Comparison of ENCODE assay signal across 9 cellular contexts in genomic region chr22:33923033-33923432, GRCh38. TPM values are rescaled to one million over a fixed set of nuclear protein-coding genes. Genes with fewer than 3 reads are reported as not detected.
A peak's percentile ranks its signal among the peaks of the same experiment; 100 is the strongest.
DNase-seq lines count a peak whose midpoint lies in the region; ATAC-seq and TF ChIP-seq lines count a peak whose summit lies in the region.
"Had no signal": no experiment of that assay in that cellular context is flagged by ENCODE, and none has a peak within 500 bp of the region (broad histone marks: within the 10 kb centered on the region; RNA-seq: fewer than 3 reads in every experiment).

No MANE protein-coding gene starts in this region.

- intact Hi-C loops in activated CD4-positive, alpha-beta T cell treated with anti-CD3 and anti-CD28 coated beads, Interleukin-2, amount 10 ng/mL, durations not matched to agents 24 days and 14 days (cut with micrococcal nuclease) = no loop called here
- intact Hi-C loops in adrenal gland (cut with DNase I) (no loop called here), left lung (cut with DNase I) (no loop called here), body of pancreas (cut with DNase I) (loop anchor here (10.0 kb wide), 1 partner anchor 182 kb away; no protein-coding TSS in a partner anchor)

- 0 to 3% (median 2%) methylated on average over 5 of the region's 5 CpGs for WGBS in adrenal gland, 4 donors
- 2 to 3% methylated on average over 5 of the region's 5 CpGs for WGBS in body of pancreas, 2 donors

- peak overlapping the region in 2 of 4 donors; percentile 65 to 82 for H3K4me3 ChIP-seq in adrenal gland
- H3K4me3 ChIP-seq in left lung = peak overlapping the region; percentile 52 to 54
- H3K4me3 ChIP-seq in body of pancreas = no peak overlapping the region

- H3K4me1 ChIP-seq in adrenal gland (replicated peaks in 1 of 2) (peaks cover 17 to 30% of the 10 kb centered on the region in 2 donors), left lung (peaks cover 7 to 29% of the 10 kb centered on the region in 2 donors), body of pancreas (peaks cover 32% of the 10 kb centered on the region)

- no peaks in the 10 kb centered on the region for H3K36me3 ChIP-seq in adrenal gland (replicated peaks in 1 of 2)
- H3K36me3 ChIP-seq in left lung = no peaks in the 10 kb centered on the region
- H3K36me3 ChIP-seq in body of pancreas (replicated peaks in 1 of 2; ENCODE audit: insufficient read depth in 1 of 2, low read depth in 2 of 2) = no peaks in the 10 kb centered on the region

- peak overlapping the region; percentile 76 for H3K4me3 Mint-ChIP-seq in activated CD4-positive, alpha-beta T cell treated with anti-CD3 and anti-CD28 coated beads, Interleukin-2, amount 10 ng/mL, durations not matched to agents 24 days and 14 days

- no peak for DNase-seq in activated CD4-positive, alpha-beta T cell treated with anti-CD3 and anti-CD28 coated beads, Interleukin-2, amount 10 ng/mL, durations not matched to agents 24 days and 14 days
- no peak for DNase-seq in activated CD4-positive, alpha-beta T cell treated with anti-CD3 and anti-CD28 coated beads, Interleukin-2, amount 50 U/mL, for 1 hour
- DNase-seq in adrenal gland (no peak), left lung (no peak), superior temporal gyrus (ENCODE audit: extremely low spot score) (peak; percentile 64), epidermal melanocyte (ENCODE audit: insufficient read length, low spot score) (no peak), body of pancreas (no peak)
- DNase-seq: NCI-H2081 treated with DMSO at 0.1 percent for 48 hours had no signal

- ATAC-seq in left lung (no peak), GM18517 (IDR thresholded peaks at IDR 0.05; ENCODE audit: unreplicated experiment) (no peak), body of pancreas (no peak)

- H3K27me3 Mint-ChIP-seq in activated CD4-positive, alpha-beta T cell treated with anti-CD3 and anti-CD28 coated beads, Interleukin-2, amount 10 ng/mL, durations not matched to agents 24 days and 14 days = peaks cover 37% of the 10 kb centered on the region

- H3K9me3 ChIP-seq in adrenal gland (replicated peaks in 1 of 3) = no peaks in the 10 kb centered on the region
- no peaks in the 10 kb centered on the region for H3K9me3 ChIP-seq in left lung
- H3K9me3 ChIP-seq in body of pancreas = no peaks in the 10 kb centered on the region

- H3K27ac Mint-ChIP-seq in activated CD4-positive, alpha-beta T cell treated with anti-CD3 and anti-CD28 coated beads, Interleukin-2, amount 10 ng/mL, durations not matched to agents 24 days and 14 days = peak overlapping the region; percentile 29

- H3K4me1 Mint-ChIP-seq in activated CD4-positive, alpha-beta T cell treated with anti-CD3 and anti-CD28 coated beads, Interleukin-2, amount 10 ng/mL, durations not matched to agents 24 days and 14 days = peaks cover 3% of the 10 kb centered on the region

- peaks cover 2% of the 10 kb centered on the region for H3K36me3 Mint-ChIP-seq in activated CD4-positive, alpha-beta T cell treated with anti-CD3 and anti-CD28 coated beads, Interleukin-2, amount 10 ng/mL, durations not matched to agents 24 days and 14 days (ENCODE audit: low read depth)

- TF ChIP-seq POLR2A in adrenal gland (IDR thresholded peaks at IDR 0.05) (no peak), body of pancreas (IDR thresholded peaks at IDR 0.05) (no peak)

- TF ChIP-seq CTCF in adrenal gland (IDR thresholded peaks at IDR 0.05) (no peak), left lung (IDR thresholded peaks at IDR 0.05) (no peak), body of pancreas (IDR thresholded peaks at IDR 0.05) (no peak)

- H3K27ac ChIP-seq in adrenal gland (peak overlapping the region in 4 of 5 donors; percentile 45 to 93 (median 64)), left lung (no peak overlapping the region), body of pancreas (no peak overlapping the region)

- peaks cover 4% of the 10 kb centered on the region for H3K9me3 Mint-ChIP-seq in activated CD4-positive, alpha-beta T cell treated with anti-CD3 and anti-CD28 coated beads, Interleukin-2, amount 10 ng/mL, durations not matched to agents 24 days and 14 days

- H3K27me3 ChIP-seq in adrenal gland (no peaks in the 10 kb centered on the region), left lung (peaks cover 0 to 64% of the 10 kb centered on the region in 2 donors), body of pancreas (no peaks in the 10 kb centered on the region)

RNA-seq across cellular contexts. Expression of gene LARGE1, which starts 2.8 kb away (rescaled TPM):
- total RNA-seq in activated CD4-positive, alpha-beta T cell treated with anti-CD3 and anti-CD28 coated beads, Interleukin-2, amount 10 ng/mL, durations not matched to agents 24 days and 14 days = 0.47 TPM in 1 of 2 replicates, not detected in the other
- total RNA-seq in adrenal gland = 10 to 100 TPM; 18.8 to 67.6 (median 36.9) TPM
- polyA plus RNA-seq in adrenal gland = 10 to 100 TPM in 2 of 3 donors, 1 to 10 TPM in 1; 3.4 to 14.6 (median 12.6) TPM
- 10 to 100 TPM; 22.4 to 28.9 TPM for total RNA-seq in left lung
- 10 to 100 TPM; 12.5 to 21.1 TPM for total RNA-seq in body of pancreas

Comparison
In these comparisons a context has a peak if more than half of its experiments do, and no peak if none do; other contexts are left out.
1. H3K27ac ChIP-seq: peak in adrenal gland (4 of 5); none in left lung (0 of 2) and body of pancreas (0 of 4).
2. H3K4me3 ChIP-seq: peak in left lung (2 of 2); none in body of pancreas (0 of 2).